ENCODE assay signal across 25 cellular contexts in the genomic region with DNA sequence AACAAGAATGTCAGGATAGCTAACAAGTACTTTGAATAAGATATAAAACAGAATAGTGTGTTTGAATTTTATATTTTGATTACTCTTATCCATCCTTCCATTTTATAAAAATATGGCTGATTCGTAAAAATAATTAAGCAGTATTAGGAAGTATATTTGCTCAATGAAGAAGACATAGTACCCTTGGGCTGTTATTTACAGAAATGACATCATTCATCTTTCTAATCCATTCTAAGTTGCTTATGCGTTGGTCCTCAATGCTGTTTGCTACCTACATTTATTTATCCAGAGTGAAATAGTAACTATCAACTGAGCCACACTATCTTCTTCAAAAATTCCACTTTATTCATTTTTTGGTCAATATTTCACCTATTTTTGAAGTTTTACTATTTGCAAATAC. TPM values are rescaled to one million over a fixed set of nuclear protein-coding genes. Genes with fewer than 3 reads are reported as not detected.
DNase-seq lines count a peak whose midpoint lies in the region; ATAC-seq, FAIRE-seq and TF ChIP-seq lines count a peak whose summit lies in the region.
"Had no signal": no experiment of that assay in that cellular context is flagged by ENCODE, and none has a peak within 500 bp of the region (broad histone marks: within the 10 kb centered on the region; RNA-seq: fewer than 3 reads in every experiment).

No MANE protein-coding gene starts in this region.

- ATAC-seq in GM12878 = no peak
- no peak for ATAC-seq in HG02885 (IDR thresholded peaks at IDR 0.05; ENCODE audit: poor library complexity, unreplicated experiment)
- no peak for ATAC-seq in GM18858 (IDR thresholded peaks at IDR 0.05; ENCODE audit: unreplicated experiment)
- ATAC-seq: A549, GM23338, HCT116 had no signal

- no peaks in the 10 kb centered on the region for H4K20me1 ChIP-seq in GM12878 (ENCODE audit: control insufficient read depth, insufficient read depth)

- no peaks in the 10 kb centered on the region for H3K9me3 ChIP-seq in GM12878 (replicated peaks; ENCODE audit: control insufficient read depth, insufficient read depth, low read length)
- H3K9me3 ChIP-seq: A549, BE2C had no signal

- TF ChIP-seq RAD21 in GM12878 (IDR thresholded peaks at IDR 0.05; ENCODE audit: insufficient read depth, low read depth, low read length) = no peak

- in situ Hi-C loops in GM12878 (cut with MboI) = no loop called here

- SMC1A ChIA-PET in GM12878 (lab: Charles Lee; ENCODE audit: uncharacterized antibody, unreplicated experiment) = interaction anchor here (1.0 to 1.3 kb wide), 4 partner anchors 14 to 216 kb away, joined by 3 to 5 read pairs (median 3); no protein-coding TSS in a partner anchor

- RAD21 ChIA-PET in GM12878 (lab: Charles Lee; ENCODE audit: unreplicated experiment) = interaction anchor here (1.1 kb wide), 1 partner anchor 210 kb away, joined by 3 read pairs; no protein-coding TSS in a partner anchor

- TF ChIP-seq POLR2A in GM12878 (IDR thresholded peaks at IDR 0.05; ENCODE audit: low read depth, low read length) = no peak

- no peak for TF ChIP-seq CTCF in GM12878 (IDR thresholded peaks at IDR 0.05 in 2 of 3, conservative IDR thresholded peaks at IDR 0.05 in 1 of 3; ENCODE audit: control insufficient read depth in 2 of 3, extremely low read depth in 1 of 3, insufficient read depth in 1 of 3, low read depth in 3 of 3, low read length in 3 of 3)

- FAIRE-seq in GM12878 (lab: Jason Lieb, UNC) = no peak
- FAIRE-seq: A549, D721Med, G401.6 had no signal

- H3K27ac ChIP-seq in GM12878 (ENCODE audit: control insufficient read depth, insufficient read depth) = no peak overlapping the region
- H3K27ac ChIP-seq: A549; BLaER1 treated with 17β-estradiol and CSF1 and Interleukin-3, amounts not matched to agents 10 nM and 100 nM had no signal

- DNase-seq in NCI-H82 (lab: John Stamatoyannopoulos, UW) (peak; percentile 10), NCI-H82 treated with DMSO at 0.1 percent for 48 hours (lab: John Stamatoyannopoulos, UW; ENCODE audit: unreplicated experiment) (no peak), DMS53 treated with DMSO at 0.1 percent for 48 hours (lab: John Stamatoyannopoulos, UW; ENCODE audit: unreplicated experiment) (peak; percentile 39), GM12878 (ENCODE audit: low read depth, low spot score) (no peak), NCI-H345 (lab: John Stamatoyannopoulos, UW) (no peak)
- DNase-seq: 8988T; ACHN; AML-193; BE2C; CD4-positive, alpha-beta T cell; CD8-positive, alpha-beta memory T cell; DMS 273 treated with DMSO at 0.1 percent for 48 hours; DND-41; H9; HFFc6 had no signal

- no peak overlapping the region for H3K9ac ChIP-seq in GM12878 (ENCODE audit: control insufficient read depth, insufficient read depth, low read length)
- H3K9ac ChIP-seq: BLaER1 treated with 17β-estradiol and CSF1 and Interleukin-3, amounts not matched to agents 10 nM and 100 nM had no signal

- intact Hi-C loops in GM12878 (cut with micrococcal nuclease; ENCODE audit: unreplicated experiment) = no loop called here

- no peaks in the 10 kb centered on the region for H3K79me2 ChIP-seq in GM12878 (ENCODE audit: control insufficient read depth, insufficient read depth, low read length)

- H3K27me3 ChIP-seq in GM12878 (replicated peaks in 1 of 2; ENCODE audit: control insufficient read depth in 2 of 2, insufficient read depth in 2 of 2, low read length in 1 of 2) = peaks cover 3 to 4% of the 10 kb centered on the region in 2 experiments; a peak in 2 of 4 replicates

- no peaks in the 10 kb centered on the region for H3K4me1 ChIP-seq in GM12878 (ENCODE audit: control insufficient read depth, insufficient read depth, low read length)
- H3K4me1 ChIP-seq: BE2C had no signal

- no peak overlapping the region for H2AFZ ChIP-seq in GM12878 (ENCODE audit: control insufficient read depth, low read depth, low read length)
- H2AFZ ChIP-seq: GM23338 had no signal

- TF ChIP-seq EP300 in GM12878 (IDR thresholded peaks at IDR 0.05; ENCODE audit: borderline replicate concordance in 1 of 2, control insufficient read depth in 1 of 2, low read depth in 2 of 2, low read length in 2 of 2) = no peak

- H3K4me2 ChIP-seq in GM12878 (ENCODE audit: control insufficient read depth, insufficient read depth) = no peak overlapping the region
- H3K4me2 ChIP-seq: A549; BLaER1 treated with 17β-estradiol and CSF1 and Interleukin-3, amounts not matched to agents 10 nM and 100 nM had no signal

- no peak overlapping the region for H3K4me3 ChIP-seq in GM12878
- H3K4me3 ChIP-seq: A549; BLaER1 treated with 17β-estradiol and CSF1 and Interleukin-3, amounts not matched to agents 10 nM and 100 nM had no signal

- no TSS peak for BruUV-seq in GM12878 (replicated peaks; lab: Mats Ljungman, UMichigan)

- 0% methylated on average over 2 of the region's 2 CpGs for WGBS in GM12878 (ENCODE audit: insufficient coverage, insufficient replicate concordance, low lambda C conversion rate, missing lambda C conversion rate)

- POLR2A ChIA-PET in GM12878 (lab: Charles Lee) = no interaction called here

- CTCF ChIA-PET in GM12878 (lab: Yijun Ruan, JAX) = no interaction called here

- H3K36me3 ChIP-seq in GM12878 (ENCODE audit: control insufficient read depth in 2 of 2, insufficient read depth in 2 of 2, low read length in 1 of 2) = no peaks in the 10 kb centered on the region
- H3K36me3 ChIP-seq: BE2C; BLaER1 treated with 17β-estradiol and CSF1 and Interleukin-3, amounts not matched to agents 10 nM and 100 nM had no signal

TF ChIP-seq in GM12878, 131 proteins besides CTCF, POLR2A, EP300 and RAD21:
- peak; percentile 90 for TF ChIP-seq ATF7 (IDR thresholded peaks at IDR 0.05; ENCODE audit: low read depth)
- TF ChIP-seq, protein P1, sequence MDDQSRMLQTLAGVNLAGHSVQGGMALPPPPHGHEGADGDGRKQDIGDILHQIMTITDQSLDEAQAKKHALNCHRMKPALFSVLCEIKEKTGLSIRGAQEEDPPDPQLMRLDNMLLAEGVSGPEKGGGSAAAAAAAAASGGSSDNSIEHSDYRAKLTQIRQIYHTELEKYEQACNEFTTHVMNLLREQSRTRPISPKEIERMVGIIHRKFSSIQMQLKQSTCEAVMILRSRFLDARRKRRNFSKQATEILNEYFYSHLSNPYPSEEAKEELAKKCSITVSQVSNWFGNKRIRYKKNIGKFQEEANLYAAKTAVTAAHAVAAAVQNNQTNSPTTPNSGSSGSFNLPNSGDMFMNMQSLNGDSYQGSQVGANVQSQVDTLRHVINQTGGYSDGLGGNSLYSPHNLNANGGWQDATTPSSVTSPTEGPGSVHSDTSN (IDR thresholded peaks at IDR 0.05; ENCODE audit: insufficient replicate concordance, low read depth, low read length) = no peak

RNA-seq across cellular contexts. Expression of a gene that starts 2.1 kb away (rescaled TPM):
- not detected in 2 replicates for total RNA-seq in GM12878 (2013; cell fraction: nucleolus; rRNA removed)
- total RNA-seq in GM12878 (2014; rRNA removed) (not detected in 2 replicates), GM12878 (2014; rRNA removed; fragmentation: Illumina TruSeq; extraction: Trizol) (not detected in 2 replicates), GM12878 (2021) (0.03 TPM in 1 of 2 replicates, not detected in the other)
- polyA plus RNA-seq in GM12878 (2011; ENCODE audit: low read depth) = not detected
- polyA plus RNA-seq in GM12878 (2011; rRNA removed) (not detected in 2 replicates), GM12878 (2014; fragmentation: Illumina TruSeq; extraction: Trizol) (not detected in 2 replicates), GM12878 (2014; fragmentation: Nextera tagmentation; extraction: Ambion mirVana) (not detected), GM12878 (2014; rRNA removed) (not detected in 2 replicates), GM12878 (2016; fragmentation: Nextera tagmentation; extraction: Ambion mirVana) (not detected)
- polyA plus RNA-seq in GM12878 (2011; cell fraction: cytosol; rRNA removed) = not detected in 2 replicates
- polyA plus RNA-seq in GM12878 (2011; cell fraction: nucleus; rRNA removed) = 0.10 TPM in 1 of 2 replicates, not detected in the other
- not detected in 2 replicates for polyA plus RNA-seq in GM12878 (2012)
- not detected in 2 replicates for polyA minus RNA-seq in GM12878 (2011; rRNA and poly(A)+ RNA removed)
- polyA minus RNA-seq in GM12878 (2011; cell fraction: cytosol; rRNA and poly(A)+ RNA removed) = not detected in 2 replicates
- not detected in 2 replicates for polyA minus RNA-seq in GM12878 (2011; cell fraction: nucleus; rRNA and poly(A)+ RNA removed)
- total RNA-seq: CD4-positive, alpha-beta T cell; CD8-positive, alpha-beta memory T cell; GM23338; H9; HFFc6 had no signal
- polyA plus RNA-seq: A549; CD14-positive monocyte; CD8-positive, alpha-beta memory T cell; GM23338 had no signal

RNA-seq across cellular contexts. Expression of a gene that starts 38.2 kb away (rescaled TPM):
- not detected in 2 replicates for total RNA-seq in GM12878 (2013; cell fraction: nucleolus; rRNA removed)
- total RNA-seq in GM12878 (2014; rRNA removed) (not detected in 2 replicates), GM12878 (2014; rRNA removed; fragmentation: Illumina TruSeq; extraction: Trizol) (not detected in 2 replicates), GM12878 (2021) (not detected in 2 replicates)
- not detected for polyA plus RNA-seq in GM12878 (2011; ENCODE audit: low read depth)
- polyA plus RNA-seq in GM12878 (2011; rRNA removed) (not detected in 2 replicates), GM12878 (2014; fragmentation: Illumina TruSeq; extraction: Trizol) (not detected in 2 replicates), GM12878 (2014; fragmentation: Nextera tagmentation; extraction: Ambion mirVana) (not detected), GM12878 (2014; rRNA removed) (not detected in 2 replicates), GM12878 (2016; fragmentation: Nextera tagmentation; extraction: Ambion mirVana) (not detected)
- polyA plus RNA-seq in GM12878 (2011; cell fraction: cytosol; rRNA removed) = not detected in 2 replicates
- polyA plus RNA-seq in GM12878 (2011; cell fraction: nucleus; rRNA removed) = not detected in 2 replicates
- polyA plus RNA-seq in GM12878 (2012) = not detected in 2 replicates
- not detected in 2 replicates for polyA minus RNA-seq in GM12878 (2011; rRNA and poly(A)+ RNA removed)
- not detected in 2 replicates for polyA minus RNA-seq in GM12878 (2011; cell fraction: cytosol; rRNA and poly(A)+ RNA removed)
- not detected in 2 replicates for polyA minus RNA-seq in GM12878 (2011; cell fraction: nucleus; rRNA and poly(A)+ RNA removed)
- total RNA-seq: CD4-positive, alpha-beta T cell; CD8-positive, alpha-beta memory T cell; GM23338; H4; H9; HFFc6 had no signal
- polyA plus RNA-seq: A549; CD14-positive monocyte; CD8-positive, alpha-beta memory T cell; GM23338 had no signal

Comparison
In these comparisons a context has a peak if more than half of its experiments do, and no peak if none do; other contexts are left out.
1. DNase-seq: peak in NCI-H82 (single experiment) and DMS53 treated with DMSO at 0.1 percent for 48 hours (single experiment); none in NCI-H82 treated with DMSO at 0.1 percent for 48 hours (single experiment), GM12878 (single experiment) and NCI-H345 (single experiment).